1 cellular context compared by ENCODE assay signal in the genomic region with DNA sequence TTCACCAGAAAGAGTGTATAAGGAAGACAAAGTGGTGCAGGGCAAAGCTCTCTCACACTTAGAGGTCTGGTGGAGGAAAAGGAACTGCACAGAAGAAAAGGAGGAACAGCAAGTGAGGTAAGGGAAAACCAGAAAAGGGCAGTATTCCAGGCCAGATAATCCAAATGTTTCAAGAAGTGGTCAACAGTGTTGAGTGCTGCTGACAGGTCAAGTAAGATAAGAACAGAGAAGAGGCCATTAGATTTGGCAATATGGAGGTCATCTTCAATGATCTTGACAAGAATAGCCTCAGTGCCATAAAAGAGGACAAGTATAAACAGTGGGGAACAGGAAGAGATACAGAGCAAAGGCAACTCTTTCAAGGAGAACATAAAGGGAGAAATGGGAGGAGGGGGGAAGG.
TF ChIP-seq lines count a peak whose summit lies in the region.

No MANE protein-coding gene starts in this region.

TF ChIP-seq in K562, 482 proteins besides CTCF, POLR2A, EP300 and RAD21 (continued from another document):
- TF ChIP-seq, protein P1, sequence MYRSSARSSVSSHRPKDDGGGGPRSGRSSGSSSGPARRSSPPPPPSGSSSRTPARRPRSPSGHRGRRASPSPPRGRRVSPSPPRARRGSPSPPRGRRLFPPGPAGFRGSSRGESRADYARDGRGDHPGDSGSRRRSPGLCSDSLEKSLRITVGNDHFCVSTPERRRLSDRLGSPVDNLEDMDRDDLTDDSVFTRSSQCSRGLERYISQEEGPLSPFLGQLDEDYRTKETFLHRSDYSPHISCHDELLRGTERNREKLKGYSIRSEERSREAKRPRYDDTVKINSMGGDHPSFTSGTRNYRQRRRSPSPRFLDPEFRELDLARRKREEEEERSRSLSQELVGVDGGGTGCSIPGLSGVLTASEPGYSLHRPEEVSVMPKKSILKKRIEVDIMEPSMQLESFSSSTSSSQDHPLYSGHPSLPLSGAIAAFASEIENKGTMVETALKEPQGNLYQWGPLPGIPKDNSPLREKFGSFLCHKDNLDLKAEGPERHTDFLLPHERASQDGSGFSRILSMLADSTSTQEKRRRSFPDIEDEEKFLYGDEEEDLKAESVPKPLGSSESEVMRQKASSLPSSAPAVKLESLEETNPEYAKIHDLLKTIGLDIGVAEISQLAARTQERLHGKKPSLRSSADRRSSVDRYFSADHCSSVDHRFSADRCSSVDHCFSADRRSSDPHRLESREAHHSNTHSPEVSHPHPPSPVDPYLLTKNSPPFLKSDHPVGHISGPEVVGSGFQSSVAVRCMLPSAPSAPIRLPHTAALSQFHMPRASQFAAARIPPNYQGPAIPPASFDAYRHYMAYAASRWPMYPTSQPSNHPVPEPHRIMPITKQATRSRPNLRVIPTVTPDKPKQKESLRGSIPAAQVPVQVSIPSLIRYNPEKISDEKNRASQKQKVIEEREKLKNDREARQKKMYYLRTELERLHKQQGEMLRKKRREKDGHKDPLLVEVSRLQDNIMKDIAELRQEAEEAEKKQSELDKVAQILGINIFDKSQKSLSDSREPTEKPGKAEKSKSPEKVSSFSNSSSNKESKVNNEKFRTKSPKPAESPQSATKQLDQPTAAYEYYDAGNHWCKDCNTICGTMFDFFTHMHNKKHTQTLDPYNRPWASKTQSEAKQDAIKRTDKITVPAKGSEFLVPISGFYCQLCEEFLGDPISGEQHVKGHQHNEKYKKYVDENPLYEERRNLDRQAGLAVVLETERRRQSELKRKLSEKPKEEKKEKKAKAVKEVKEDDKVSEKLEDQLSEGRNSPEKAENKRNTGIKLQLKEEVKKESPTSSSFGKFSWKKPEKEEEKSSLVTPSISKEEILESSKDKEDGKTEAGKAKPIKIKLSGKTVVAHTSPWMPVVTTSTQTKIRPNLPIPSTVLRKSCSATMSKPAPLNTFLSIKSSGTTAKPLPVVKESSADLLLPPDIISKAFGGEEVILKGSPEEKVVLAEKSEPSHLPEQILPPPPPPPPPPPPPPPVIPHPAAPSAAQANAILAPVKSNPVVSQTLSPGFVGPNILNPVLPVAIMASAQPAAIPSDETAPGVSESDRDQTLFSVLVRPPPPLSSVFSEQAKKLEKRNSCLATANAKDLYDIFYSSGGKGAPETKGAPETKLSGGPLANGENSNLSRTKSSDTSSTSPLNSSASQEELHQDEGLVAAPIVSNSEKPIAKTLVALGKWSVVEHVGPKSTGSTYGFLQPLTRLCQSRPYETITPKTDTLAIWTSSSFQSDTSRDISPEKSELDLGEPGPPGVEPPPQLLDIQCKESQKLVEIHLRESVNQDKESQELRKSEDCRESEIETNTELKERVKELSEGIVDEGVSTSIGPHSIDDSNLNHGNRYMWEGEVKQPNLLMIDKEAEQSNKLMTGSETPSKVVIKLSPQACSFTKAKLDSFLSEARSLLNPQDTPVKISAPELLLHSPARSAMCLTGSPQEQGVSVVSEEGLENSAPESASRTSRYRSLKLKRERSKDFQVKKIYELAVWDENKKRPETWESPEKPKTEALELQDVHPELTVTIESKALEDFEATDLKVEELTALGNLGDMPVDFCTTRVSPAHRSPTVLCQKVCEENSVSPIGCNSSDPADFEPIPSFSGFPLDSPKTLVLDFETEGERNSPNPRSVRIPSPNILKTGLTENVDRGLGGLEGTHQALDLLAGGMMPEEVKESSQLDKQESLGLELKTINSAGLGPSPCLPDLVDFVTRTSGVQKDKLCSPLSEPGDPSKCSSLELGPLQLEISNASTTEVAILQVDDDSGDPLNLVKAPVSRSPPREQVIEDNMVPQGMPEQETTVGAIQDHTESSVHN (IDR thresholded peaks at IDR 0.05; ENCODE audit: borderline replicate concordance in 1 of 2, low read depth in 1 of 2): 0 out of 4 replicates have a peak, but pooled peaks of 1 of the 2 experiments have one; percentile 23
- peak; percentile 65; the same call in 1 of the 2 replicates for TF ChIP-seq SMARCE1 (IDR thresholded peaks at IDR 0.05)
- TF ChIP-seq RCOR1 (IDR thresholded peaks at IDR 0.05; ENCODE audit: borderline replicate concordance in 1 of 2, low read depth in 2 of 2, low read length in 2 of 2): peak in 1 of 2 experiments; percentile 78; a peak in 2 of 4 replicates
- peak; percentile 55 for TF ChIP-seq SMARCA4 (IDR thresholded peaks at IDR 0.05)
- TF ChIP-seq NCOA1 (IDR thresholded peaks at IDR 0.05; ENCODE audit: low read depth): peak; percentile 15; the same call in 1 of the 2 replicates
- TF ChIP-seq CBX5 (IDR thresholded peaks at IDR 0.05; ENCODE audit: borderline replicate concordance, low read depth): no peak
- TF ChIP-seq ZFPM2 (CRISPR knock-in tag; IDR thresholded peaks at IDR 0.05): no peak
- peak; percentile 76 for TF ChIP-seq CTBP1 (IDR thresholded peaks at IDR 0.05; ENCODE audit: borderline replicate concordance)
- no peak for TF ChIP-seq ZNF324 (CRISPR knock-in tag; IDR thresholded peaks at IDR 0.05)
- TF ChIP-seq, protein P2, sequence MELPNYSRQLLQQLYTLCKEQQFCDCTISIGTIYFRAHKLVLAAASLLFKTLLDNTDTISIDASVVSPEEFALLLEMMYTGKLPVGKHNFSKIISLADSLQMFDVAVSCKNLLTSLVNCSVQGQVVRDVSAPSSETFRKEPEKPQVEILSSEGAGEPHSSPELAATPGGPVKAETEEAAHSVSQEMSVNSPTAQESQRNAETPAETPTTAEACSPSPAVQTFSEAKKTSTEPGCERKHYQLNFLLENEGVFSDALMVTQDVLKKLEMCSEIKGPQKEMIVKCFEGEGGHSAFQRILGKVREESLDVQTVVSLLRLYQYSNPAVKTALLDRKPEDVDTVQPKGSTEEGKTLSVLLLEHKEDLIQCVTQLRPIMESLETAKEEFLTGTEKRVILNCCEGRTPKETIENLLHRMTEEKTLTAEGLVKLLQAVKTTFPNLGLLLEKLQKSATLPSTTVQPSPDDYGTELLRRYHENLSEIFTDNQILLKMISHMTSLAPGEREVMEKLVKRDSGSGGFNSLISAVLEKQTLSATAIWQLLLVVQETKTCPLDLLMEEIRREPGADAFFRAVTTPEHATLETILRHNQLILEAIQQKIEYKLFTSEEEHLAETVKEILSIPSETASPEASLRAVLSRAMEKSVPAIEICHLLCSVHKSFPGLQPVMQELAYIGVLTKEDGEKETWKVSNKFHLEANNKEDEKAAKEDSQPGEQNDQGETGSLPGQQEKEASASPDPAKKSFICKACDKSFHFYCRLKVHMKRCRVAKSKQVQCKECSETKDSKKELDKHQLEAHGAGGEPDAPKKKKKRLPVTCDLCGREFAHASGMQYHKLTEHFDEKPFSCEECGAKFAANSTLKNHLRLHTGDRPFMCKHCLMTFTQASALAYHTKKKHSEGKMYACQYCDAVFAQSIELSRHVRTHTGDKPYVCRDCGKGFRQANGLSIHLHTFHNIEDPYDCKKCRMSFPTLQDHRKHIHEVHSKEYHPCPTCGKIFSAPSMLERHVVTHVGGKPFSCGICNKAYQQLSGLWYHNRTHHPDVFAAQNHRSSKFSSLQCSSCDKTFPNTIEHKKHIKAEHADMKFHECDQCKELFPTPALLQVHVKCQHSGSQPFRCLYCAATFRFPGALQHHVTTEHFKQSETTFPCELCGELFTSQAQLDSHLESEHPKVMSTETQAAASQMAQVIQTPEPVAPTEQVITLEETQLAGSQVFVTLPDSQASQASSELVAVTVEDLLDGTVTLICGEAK (IDR thresholded peaks at IDR 0.05): no peak
- TF ChIP-seq, protein P2 (CRISPR knock-in tag; IDR thresholded peaks at IDR 0.05): no peak
- TF ChIP-seq TBL1XR1 (IDR thresholded peaks at IDR 0.05; ENCODE audit: low read length in 2 of 2): peak in 1 of 2 experiments; percentile 53; a peak in 1 of 4 replicates
- TF ChIP-seq, protein P3, sequence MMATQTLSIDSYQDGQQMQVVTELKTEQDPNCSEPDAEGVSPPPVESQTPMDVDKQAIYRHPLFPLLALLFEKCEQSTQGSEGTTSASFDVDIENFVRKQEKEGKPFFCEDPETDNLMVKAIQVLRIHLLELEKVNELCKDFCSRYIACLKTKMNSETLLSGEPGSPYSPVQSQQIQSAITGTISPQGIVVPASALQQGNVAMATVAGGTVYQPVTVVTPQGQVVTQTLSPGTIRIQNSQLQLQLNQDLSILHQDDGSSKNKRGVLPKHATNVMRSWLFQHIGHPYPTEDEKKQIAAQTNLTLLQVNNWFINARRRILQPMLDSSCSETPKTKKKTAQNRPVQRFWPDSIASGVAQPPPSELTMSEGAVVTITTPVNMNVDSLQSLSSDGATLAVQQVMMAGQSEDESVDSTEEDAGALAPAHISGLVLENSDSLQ (IDR thresholded peaks at IDR 0.05): peak; percentile 83
- peak; percentile 53; the same call in 1 of the 2 replicates for TF ChIP-seq ESRRA (IDR thresholded peaks at IDR 0.05; ENCODE audit: borderline replicate concordance, low read depth)
- TF ChIP-seq FOXA3 (CRISPR knock-in tag; conservative IDR thresholded peaks at IDR 0.05 in 1 of 2, IDR thresholded peaks at IDR 0.05 in 1 of 2): peak in 1 of 2 experiments; percentile 61; a peak in 1 of 4 replicates
- TF ChIP-seq NR2C1 (IDR thresholded peaks at IDR 0.05): peak; percentile 41; the same call in 1 of the 2 replicates
- peak; percentile 64 for TF ChIP-seq NR2C1 (tag; IDR thresholded peaks at IDR 0.05)
